Comparison of ENCODE assay signal across 22 cellular contexts in the genomic region with DNA sequence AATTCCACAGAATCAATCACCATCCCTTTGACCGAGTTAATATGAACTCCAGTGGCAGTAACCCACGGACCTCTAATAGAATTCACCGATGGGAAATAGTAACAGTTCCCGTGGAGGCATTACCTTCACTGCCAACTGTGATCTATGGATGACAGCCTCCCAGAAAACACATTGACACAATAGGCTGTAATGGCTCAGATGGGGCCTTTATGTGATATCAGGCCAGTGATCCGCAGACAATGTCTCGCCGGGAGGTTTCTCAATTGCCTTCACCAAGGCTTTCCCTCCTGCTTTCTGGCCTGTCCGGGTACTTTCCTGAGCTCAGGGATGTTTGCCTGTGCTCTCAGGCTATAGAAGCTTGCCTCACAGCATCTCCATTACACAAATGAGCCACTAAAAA. TPM values are rescaled to one million over a fixed set of nuclear protein-coding genes. Genes with fewer than 3 reads are reported as not detected.
DNase-seq lines count a peak whose midpoint lies in the region; ATAC-seq and TF ChIP-seq lines count a peak whose summit lies in the region.
"Had no signal": no experiment of that assay in that cellular context is flagged by ENCODE, and none has a peak within 500 bp of the region (broad histone marks: within the 10 kb centered on the region; RNA-seq: fewer than 3 reads in every experiment).

No MANE protein-coding gene starts in this region.

- peak overlapping the region; percentile 12 for H2AFZ ChIP-seq in neural cell (ENCODE audit: low read depth, low read length)
- H2AFZ ChIP-seq: PC-9 had no signal

- H3K9me2 ChIP-seq in neural cell (ENCODE audit: insufficient read depth, low read length): no peaks in the 10 kb centered on the region

- no peak for ATAC-seq in HG03045 (IDR thresholded peaks at IDR 0.05; ENCODE audit: unreplicated experiment)
- ATAC-seq: GM12878, Right ventricle myocardium inferior had no signal

- TF ChIP-seq CTCF in neural cell (IDR thresholded peaks at IDR 0.05; ENCODE audit: poor library complexity, severe bottlenecking) (no peak), GM10266 (IDR thresholded peaks at IDR 0.05; ENCODE audit: control insufficient read depth, insufficient read depth, low read depth, missing control alignments) (no peak)

- peak; percentile 33 for TF ChIP-seq RAD21 in neural cell (conservative IDR thresholded peaks at IDR 0.05)

- H3K79me2 ChIP-seq in neural cell (replicated peaks; ENCODE audit: insufficient read depth, low read length): no peaks in the 10 kb centered on the region

- H3K4me3 ChIP-seq in neural cell (ENCODE audit: low read length): no peak overlapping the region
- H3K4me3 ChIP-seq: BLaER1, GM12878, PC-9, SJCRH30 had no signal

- no peaks in the 10 kb centered on the region for H4K20me1 ChIP-seq in neural cell (ENCODE audit: insufficient read depth)
- H4K20me1 ChIP-seq: BLaER1 had no signal

- H3F3A ChIP-seq in neural cell (ENCODE audit: insufficient read depth, low read length, poor library complexity, severe bottlenecking): no peaks in the 10 kb centered on the region

- H3K36me3 ChIP-seq in neural cell (ENCODE audit: insufficient read depth, low read length): no peaks in the 10 kb centered on the region
- H3K36me3 ChIP-seq: BLaER1, SJCRH30 had no signal

- H3K27ac ChIP-seq in neural cell (ENCODE audit: low read length): peak overlapping the region; percentile 78
- H3K27ac ChIP-seq: BLaER1, KMS-11, PC-9, SJCRH30 had no signal

- TF ChIP-seq EP300 in neural cell (conservative IDR thresholded peaks at IDR 0.05; ENCODE audit: poor library complexity, severe bottlenecking): peak; percentile 90

- H3K27me3 ChIP-seq in neural cell (ENCODE audit: insufficient read depth, low read depth, low read length): no peaks in the 10 kb centered on the region
- H3K27me3 ChIP-seq: BLaER1, SJCRH30 had no signal

- no peaks in the 10 kb centered on the region for H3K9me3 ChIP-seq in neural cell (ENCODE audit: low read length)
- H3K9me3 ChIP-seq: BLaER1, SJCRH30 had no signal

- H3K4me2 ChIP-seq in neural cell (ENCODE audit: low read length): no peak overlapping the region
- H3K4me2 ChIP-seq: BLaER1, KMS-11, PC-9 had no signal

- DNase-seq in NCI-H1092 (lab: John Stamatoyannopoulos, UW): peak; percentile 3
- DNase-seq in NCI-H146 treated with DMSO at 0.1 percent for 48 hours (lab: John Stamatoyannopoulos, UW; ENCODE audit: unreplicated experiment): peak; percentile 83
- peak; percentile 96 for DNase-seq in NCI-H69 (lab: John Stamatoyannopoulos, UW)
- DNase-seq in HUDEP-2 (lab: John Stamatoyannopoulos, UW; ENCODE audit: unreplicated experiment in 76 of 76): no peak
- DNase-seq in hepatic stellate cell (ENCODE audit: low spot score): no peak
- no peak for DNase-seq in GM10266 (ENCODE audit: extremely low spot score)
- DNase-seq: CD4-positive, CD25-positive, alpha-beta regulatory T cell; H9; NCI-H1048; NCI-H1694 treated with DMSO at 0.1 percent for 48 hours; NCI-H2107; NCI-H226; NCI-H524; PC-9; SJCRH30; T-helper 2 cell had no signal

- peak overlapping the region; percentile 25 for H3K9ac ChIP-seq in neural cell (ENCODE audit: low read length)
- H3K9ac ChIP-seq: BLaER1, KMS-11 had no signal

TF ChIP-seq in neural cell, 6 proteins besides CTCF, POLR2A, EP300 and RAD21:
- TF ChIP-seq, protein P1, sequence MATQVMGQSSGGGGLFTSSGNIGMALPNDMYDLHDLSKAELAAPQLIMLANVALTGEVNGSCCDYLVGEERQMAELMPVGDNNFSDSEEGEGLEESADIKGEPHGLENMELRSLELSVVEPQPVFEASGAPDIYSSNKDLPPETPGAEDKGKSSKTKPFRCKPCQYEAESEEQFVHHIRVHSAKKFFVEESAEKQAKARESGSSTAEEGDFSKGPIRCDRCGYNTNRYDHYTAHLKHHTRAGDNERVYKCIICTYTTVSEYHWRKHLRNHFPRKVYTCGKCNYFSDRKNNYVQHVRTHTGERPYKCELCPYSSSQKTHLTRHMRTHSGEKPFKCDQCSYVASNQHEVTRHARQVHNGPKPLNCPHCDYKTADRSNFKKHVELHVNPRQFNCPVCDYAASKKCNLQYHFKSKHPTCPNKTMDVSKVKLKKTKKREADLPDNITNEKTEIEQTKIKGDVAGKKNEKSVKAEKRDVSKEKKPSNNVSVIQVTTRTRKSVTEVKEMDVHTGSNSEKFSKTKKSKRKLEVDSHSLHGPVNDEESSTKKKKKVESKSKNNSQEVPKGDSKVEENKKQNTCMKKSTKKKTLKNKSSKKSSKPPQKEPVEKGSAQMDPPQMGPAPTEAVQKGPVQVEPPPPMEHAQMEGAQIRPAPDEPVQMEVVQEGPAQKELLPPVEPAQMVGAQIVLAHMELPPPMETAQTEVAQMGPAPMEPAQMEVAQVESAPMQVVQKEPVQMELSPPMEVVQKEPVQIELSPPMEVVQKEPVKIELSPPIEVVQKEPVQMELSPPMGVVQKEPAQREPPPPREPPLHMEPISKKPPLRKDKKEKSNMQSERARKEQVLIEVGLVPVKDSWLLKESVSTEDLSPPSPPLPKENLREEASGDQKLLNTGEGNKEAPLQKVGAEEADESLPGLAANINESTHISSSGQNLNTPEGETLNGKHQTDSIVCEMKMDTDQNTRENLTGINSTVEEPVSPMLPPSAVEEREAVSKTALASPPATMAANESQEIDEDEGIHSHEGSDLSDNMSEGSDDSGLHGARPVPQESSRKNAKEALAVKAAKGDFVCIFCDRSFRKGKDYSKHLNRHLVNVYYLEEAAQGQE (IDR thresholded peaks at IDR 0.05; ENCODE audit: borderline replicate concordance): peak; percentile 55
- TF ChIP-seq MXI1 (conservative IDR thresholded peaks at IDR 0.05; ENCODE audit: poor library complexity, severe bottlenecking) (no peak), POLR2AphosphoS5 (IDR thresholded peaks at IDR 0.05) (peak; percentile 81)

RNA-seq across cellular contexts. Expression of gene KLF7, which starts 34.4 kb away (rescaled TPM):
- polyA plus RNA-seq in neural cell: 28.1 and 31.5 TPM in 2 replicates
- 102 and 141 TPM in 2 replicates for polyA minus RNA-seq in neural cell

Comparison
In these comparisons a context has a peak if more than half of its experiments do, and no peak if none do; other contexts are left out.
1. DNase-seq: peak in NCI-H1092 (single experiment), NCI-H146 treated with DMSO at 0.1 percent for 48 hours (single experiment) and NCI-H69 (single experiment); none in HUDEP-2 (0 of 76), hepatic stellate cell (single experiment) and GM10266 (single experiment).